8 cellular contexts compared by ENCODE assay signal in the genomic region with DNA sequence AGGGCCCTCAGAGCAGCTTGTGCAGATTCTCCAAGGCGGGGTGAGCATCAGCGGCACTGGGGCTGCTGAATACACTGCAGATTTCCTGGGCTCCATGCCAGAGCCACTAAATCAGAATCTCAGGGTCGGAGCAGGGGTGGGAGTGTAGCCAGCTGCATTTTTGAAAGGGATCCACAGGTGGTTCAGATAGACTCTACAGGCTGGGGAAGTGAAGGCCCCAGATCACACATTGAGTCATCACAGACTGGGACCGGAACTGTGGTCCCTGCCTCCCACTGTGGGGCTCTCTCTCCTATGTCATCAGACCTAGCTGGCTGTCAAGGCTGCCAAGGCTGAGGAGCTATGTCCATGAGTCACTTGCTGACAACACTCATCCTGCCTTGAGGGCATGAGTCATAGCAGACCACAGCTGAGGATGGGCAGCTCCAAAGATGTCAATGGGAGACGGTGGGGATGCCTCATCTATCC.
A peak's percentile ranks its signal among the peaks of the same experiment; 100 is the strongest.
DNase-seq lines count a peak whose midpoint lies in the region; ATAC-seq, FAIRE-seq and TF ChIP-seq lines count a peak whose summit lies in the region.

No MANE protein-coding gene starts in this region.

- H3K4me3 ChIP-seq in BLaER1 treated with 17β-estradiol and CSF1 and Interleukin-3, amounts not matched to agents 10 nM and 100 nM: no peak overlapping the region
- H3K4me3 ChIP-seq in K562: no peak overlapping the region
- no peak overlapping the region for H3K4me3 ChIP-seq in naive thymus-derived CD4-positive, alpha-beta T cell (ENCODE audit: low read length)
- H3K4me3 ChIP-seq in aorta (ENCODE audit: low read length in 2 of 2): no peak overlapping the region

- H3K4me1 ChIP-seq in BLaER1 treated with 17β-estradiol and CSF1 and Interleukin-3, amounts not matched to agents 10 nM and 100 nM: peaks cover 35 to 59% (median 46%) of the 10 kb centered on the region in 10 experiments
- H3K4me1 ChIP-seq in K562 (replicated peaks in 1 of 2; ENCODE audit: control insufficient read depth in 2 of 2, insufficient read depth in 2 of 2, low read length in 2 of 2) (no peaks in the 10 kb centered on the region), aorta (ENCODE audit: control insufficient read depth in 1 of 2, insufficient read depth in 2 of 2, low read length in 2 of 2) (peaks cover 0 to 2% of the 10 kb centered on the region in 2 donors)
- H3K4me1 ChIP-seq in naive thymus-derived CD4-positive, alpha-beta T cell (ENCODE audit: control insufficient read depth in 2 of 2, insufficient read depth in 2 of 2, low read length in 2 of 2): no peaks in the 10 kb centered on the region

- peak; percentile 40 for FAIRE-seq in K562 (lab: Jason Lieb, UNC)

- no peaks in the 10 kb centered on the region for H3K9me3 Mint-ChIP-seq in naive thymus-derived CD4-positive, alpha-beta T cell

- H3K27me3 Mint-ChIP-seq in naive thymus-derived CD4-positive, alpha-beta T cell: peaks cover 0 to 4% (median 0%) of the 10 kb centered on the region in 5 donors

- no peaks in the 10 kb centered on the region for H3K36me3 Mint-ChIP-seq in naive thymus-derived CD4-positive, alpha-beta T cell

- BruUV-seq in K562 (replicated peaks; lab: Mats Ljungman, UMichigan): no TSS peak

- POLR2A ChIA-PET in K562 (lab: Yijun Ruan, JAX): no interaction called here
- POLR2A ChIA-PET in naive thymus-derived CD4-positive, alpha-beta T cell (lab: Charles Lee): no interaction called here

- no peaks in the 10 kb centered on the region for H4K20me1 ChIP-seq in BLaER1 treated with 17β-estradiol and CSF1 and Interleukin-3, amounts not matched to agents 10 nM and 100 nM
- H4K20me1 ChIP-seq in K562 (replicated peaks; ENCODE audit: control insufficient read depth, insufficient read depth, low read length): no peaks in the 10 kb centered on the region; the same call in 1 of the 2 replicates

- WGBS in K562 (ENCODE audit: insufficient coverage, low coverage, missing lambda C conversion rate): 0% methylated on average over 5 of the region's 5 CpGs
- 33 to 43% methylated on average over 5 of the region's 5 CpGs for WGBS in aorta, 2 donors

- TF ChIP-seq POLR2A in K562 (conservative IDR thresholded peaks at IDR 0.05): no peak

- intact Hi-C loops in K562 (cut with micrococcal nuclease) (loop anchor here (10.0 kb wide), 1 partner anchor 246 kb away; no protein-coding TSS in a partner anchor), aorta (cut with DNase I) (no loop called here)
- intact Hi-C loops in naive thymus-derived CD4-positive, alpha-beta T cell (cut with micrococcal nuclease): loop anchor here in 1 of 2 donors (10.0 kb wide), 1 partner anchor 284 kb away; no protein-coding TSS in a partner anchor

- H3K4me3 Mint-ChIP-seq in naive thymus-derived CD4-positive, alpha-beta T cell: no peak overlapping the region

- no peak for TF ChIP-seq RAD21 in K562 (CRISPR knock-in tag; conservative IDR thresholded peaks at IDR 0.05 in 1 of 2, IDR thresholded peaks at IDR 0.05 in 1 of 2)

- H3K4me2 ChIP-seq in BLaER1 treated with 17β-estradiol and CSF1 and Interleukin-3, amounts not matched to agents 10 nM and 100 nM: peak overlapping the region; percentile 61 to 82 (median 75)
- no peak overlapping the region for H3K4me2 ChIP-seq in K562 (ENCODE audit: insufficient read depth, low read length)

- ATAC-seq in GM19324 (IDR thresholded peaks at IDR 0.05; ENCODE audit: low FRiP score, unreplicated experiment) (peak; percentile 80), HG03159 (IDR thresholded peaks at IDR 0.05; ENCODE audit: unreplicated experiment) (peak; percentile 98), K562 (peak; percentile 38; the same call in 2 of the 3 replicates), aorta (ENCODE audit: low FRiP score) (peak; percentile 78)
- ATAC-seq in naive thymus-derived CD4-positive, alpha-beta T cell: peak; percentile 77

- H3K9me1 ChIP-seq in K562 (ENCODE audit: control insufficient read depth, insufficient read depth, low read length): no peaks in the 10 kb centered on the region

- H2AFZ ChIP-seq in K562 (ENCODE audit: low read depth, low read length): no peak overlapping the region

- peak overlapping the region in 1 of 9 donors; percentile 29 for H3K27ac Mint-ChIP-seq in naive thymus-derived CD4-positive, alpha-beta T cell

- TF ChIP-seq EP300 in K562 (IDR thresholded peaks at IDR 0.05; ENCODE audit: low read length): no peak

- TF ChIP-seq CTCF in K562 (IDR thresholded peaks at IDR 0.05 in 2 of 3, conservative IDR thresholded peaks at IDR 0.05 in 1 of 3; ENCODE audit: insufficient read depth in 2 of 3, low read depth in 1 of 3, low read length in 3 of 3): no peak

- in situ Hi-C loops in K562 (cut with MboI): no loop called here

- H3K4me1 Mint-ChIP-seq in naive thymus-derived CD4-positive, alpha-beta T cell: peaks cover 0 to 4% (median 0%) of the 10 kb centered on the region in 7 donors

- H3K9ac ChIP-seq in BLaER1 treated with 17β-estradiol and CSF1 and Interleukin-3, amounts not matched to agents 10 nM and 100 nM: peak overlapping the region in 4 of 11 experiments; percentile 32 to 56 (median 46); a peak in 7 of 22 replicates
- H3K9ac ChIP-seq in K562 (ENCODE audit: insufficient read depth in 1 of 2, low read depth in 2 of 2, low read length in 2 of 2): no peak overlapping the region

- H3K27me3 ChIP-seq in BLaER1 treated with 17β-estradiol and CSF1 and Interleukin-3, amounts not matched to agents 10 nM and 100 nM: no peaks in the 10 kb centered on the region
- H3K27me3 ChIP-seq in K562 (ENCODE audit: control insufficient read depth in 2 of 2, insufficient read depth in 2 of 2, low read length in 2 of 2): no peaks in the 10 kb centered on the region; a peak in 2 of 5 replicates
- no peaks in the 10 kb centered on the region for H3K27me3 ChIP-seq in naive thymus-derived CD4-positive, alpha-beta T cell (ENCODE audit: control insufficient read depth in 2 of 2, insufficient read depth in 2 of 2, low read length in 2 of 2)
- H3K27me3 ChIP-seq in aorta (ENCODE audit: control insufficient read depth in 1 of 2, insufficient read depth in 2 of 2, low read length in 1 of 2): no peaks in the 10 kb centered on the region

- no peaks in the 10 kb centered on the region for H3K36me3 ChIP-seq in BLaER1 treated with 17β-estradiol and CSF1 and Interleukin-3, amounts not matched to agents 10 nM and 100 nM
- H3K36me3 ChIP-seq in K562 (ENCODE audit: control insufficient read depth, insufficient read depth, low read length) (no peaks in the 10 kb centered on the region), aorta (ENCODE audit: control insufficient read depth in 1 of 2, insufficient read depth in 2 of 2, low read length in 1 of 2) (no peaks in the 10 kb centered on the region)
- no peaks in the 10 kb centered on the region for H3K36me3 ChIP-seq in naive thymus-derived CD4-positive, alpha-beta T cell (ENCODE audit: control insufficient read depth in 2 of 3, insufficient read depth in 3 of 3, low read length in 3 of 3)

- H3K79me2 ChIP-seq in K562 (ENCODE audit: control insufficient read depth, insufficient read depth, low read length): no peaks in the 10 kb centered on the region

- no peaks in the 10 kb centered on the region for H3K9me3 ChIP-seq in BLaER1 treated with 17β-estradiol and CSF1 and Interleukin-3, amounts not matched to agents 10 nM and 100 nM (replicated peaks in 1 of 11)
- H3K9me3 ChIP-seq in K562 (replicated peaks; ENCODE audit: control insufficient read depth, insufficient read depth, low read depth, low read length): no peaks in the 10 kb centered on the region
- H3K9me3 ChIP-seq in naive thymus-derived CD4-positive, alpha-beta T cell (ENCODE audit: control insufficient read depth in 2 of 3, low read length in 3 of 3): no peaks in the 10 kb centered on the region
- H3K9me3 ChIP-seq in aorta (ENCODE audit: control insufficient read depth, low read length): no peaks in the 10 kb centered on the region

- DNase-seq in SHP77 treated with DMSO at 0.1 percent for 48 hours (lab: John Stamatoyannopoulos, UW) (peak; percentile 27), K562 (ENCODE audit: extremely low read depth in 1 of 4, low spot score in 3 of 4) (peak; percentile 11 to 44 (median 18)), aorta (peak; percentile 81 to 87), NCI-H1930 (lab: John Stamatoyannopoulos, UW) (no peak)
- DNase-seq in naive thymus-derived CD4-positive, alpha-beta T cell: peak in 1 of 9 donors; percentile 54

- CTCF ChIA-PET in K562 (lab: Yijun Ruan, JAX; ENCODE audit: low intra/inter-chr PET ratio): no interaction called here
- CTCF ChIA-PET in naive thymus-derived CD4-positive, alpha-beta T cell (lab: Charles Lee): no interaction called here

- peak overlapping the region in 10 of 11 experiments; percentile 6 to 83 (median 70); a peak in 18 of 22 replicates for H3K27ac ChIP-seq in BLaER1 treated with 17β-estradiol and CSF1 and Interleukin-3, amounts not matched to agents 10 nM and 100 nM
- H3K27ac ChIP-seq in K562 (ENCODE audit: extremely low read depth, low read depth, low read length) (no peak overlapping the region), aorta (ENCODE audit: low read depth in 1 of 2, low read length in 2 of 2) (no peak overlapping the region)
- no peak overlapping the region for H3K27ac ChIP-seq in naive thymus-derived CD4-positive, alpha-beta T cell (ENCODE audit: low read depth, low read length)

TF ChIP-seq in K562, 482 proteins besides CTCF, POLR2A, EP300 and RAD21 (continues in another document):
- TF ChIP-seq FOXJ2 (tag; IDR thresholded peaks at IDR 0.05) (no peak), ZFPM2 (CRISPR knock-in tag; IDR thresholded peaks at IDR 0.05) (no peak), SNIP1 (IDR thresholded peaks at IDR 0.05; ENCODE audit: low read depth) (no peak), ARID1B (IDR thresholded peaks at IDR 0.05) (peak; percentile 61), NFXL1 (CRISPR knock-in tag; IDR thresholded peaks at IDR 0.05) (no peak), TRIM24 (IDR thresholded peaks at IDR 0.05) (peak in 1 of 2 experiments; percentile 11; a peak in 1 of 4 replicates), KLF13 (tag; IDR thresholded peaks at IDR 0.05; ENCODE audit: borderline replicate concordance, low read depth) (no peak), RBM22 (IDR thresholded peaks at IDR 0.05; ENCODE audit: low read depth, low read length, poor library complexity, severe bottlenecking) (no peak), DPF2 (IDR thresholded peaks at IDR 0.05) (no peak), ZNF133 (CRISPR knock-in tag; IDR thresholded peaks at IDR 0.05) (no peak), SETDB1 (IDR thresholded peaks at IDR 0.05; ENCODE audit: low read length) (no peak)
- TF ChIP-seq, protein P1, sequence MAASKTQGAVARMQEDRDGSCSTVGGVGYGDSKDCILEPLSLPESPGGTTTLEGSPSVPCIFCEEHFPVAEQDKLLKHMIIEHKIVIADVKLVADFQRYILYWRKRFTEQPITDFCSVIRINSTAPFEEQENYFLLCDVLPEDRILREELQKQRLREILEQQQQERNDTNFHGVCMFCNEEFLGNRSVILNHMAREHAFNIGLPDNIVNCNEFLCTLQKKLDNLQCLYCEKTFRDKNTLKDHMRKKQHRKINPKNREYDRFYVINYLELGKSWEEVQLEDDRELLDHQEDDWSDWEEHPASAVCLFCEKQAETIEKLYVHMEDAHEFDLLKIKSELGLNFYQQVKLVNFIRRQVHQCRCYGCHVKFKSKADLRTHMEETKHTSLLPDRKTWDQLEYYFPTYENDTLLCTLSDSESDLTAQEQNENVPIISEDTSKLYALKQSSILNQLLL (CRISPR knock-in tag; IDR thresholded peaks at IDR 0.05; ENCODE audit: borderline replicate concordance): no peak

Comparison
In these comparisons a context has a peak if more than half of its experiments do, and no peak if none do; other contexts are left out.
1. H3K27ac ChIP-seq: peak in BLaER1 treated with 17β-estradiol and CSF1 and Interleukin-3, amounts not matched to agents 10 nM and 100 nM (10 of 11); none in K562 (single experiment), naive thymus-derived CD4-positive, alpha-beta T cell (single experiment) and aorta (0 of 2).
2. ATAC-seq: peak in every context shown above with its lines; median percentile 98 in HG03159; 80 in GM19324; 78 in aorta; 77 in naive thymus-derived CD4-positive, alpha-beta T cell; 38 in K562.
3. DNase-seq: peak in SHP77 treated with DMSO at 0.1 percent for 48 hours (single experiment), K562 (4 of 4) and aorta (2 of 2); none in NCI-H1930 (0 of 2).